Comparison of ENCODE assay signal across 12 cellular contexts in the genomic region with DNA sequence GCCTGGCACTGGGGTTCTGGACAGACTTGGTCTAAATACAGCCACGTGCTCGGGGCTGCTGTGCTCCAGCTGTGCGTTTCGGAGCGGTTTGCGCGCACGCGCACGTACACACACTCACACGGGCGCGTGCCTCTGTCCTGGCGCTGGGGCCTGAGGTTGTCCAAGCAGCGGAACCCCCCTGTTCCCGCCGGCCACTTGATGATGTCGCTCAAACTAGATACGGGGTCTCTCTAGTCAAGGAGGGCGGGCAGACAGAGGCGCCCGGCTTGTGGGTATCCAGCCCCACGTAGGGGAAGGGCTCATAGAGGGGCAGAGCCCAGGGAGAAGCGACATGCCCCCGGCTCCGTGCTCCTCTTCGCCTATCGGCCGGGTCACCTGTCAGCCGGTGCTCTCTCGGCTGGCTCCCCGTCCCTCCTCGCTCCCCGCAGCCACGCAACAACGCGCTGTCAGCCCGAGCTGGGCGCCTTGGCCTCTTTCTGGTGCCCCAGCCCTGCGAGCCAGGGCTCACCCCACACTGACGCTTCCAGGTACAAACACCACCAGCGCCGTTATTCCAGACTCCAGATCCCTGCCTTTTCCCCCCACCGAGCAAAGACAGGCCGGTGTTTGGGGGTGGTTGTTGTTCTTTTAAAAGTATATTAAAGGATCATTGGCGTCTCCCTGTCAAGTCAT. TPM values are rescaled to one million over a fixed set of nuclear protein-coding genes. Genes with fewer than 3 reads are reported as not detected.
DNase-seq lines count a peak whose midpoint lies in the region; ATAC-seq and TF ChIP-seq lines count a peak whose summit lies in the region.
"Had no signal": no experiment of that assay in that cellular context is flagged by ENCODE, and none has a peak within 500 bp of the region (broad histone marks: within the 10 kb centered on the region; RNA-seq: fewer than 3 reads in every experiment).

No MANE protein-coding gene starts in this region.

- H3K4me1 Mint-ChIP-seq in MCF 10A (ENCODE audit: insufficient read depth, unreplicated experiment) (no peaks in the 10 kb centered on the region), memory B cell (peaks cover 5% of the 10 kb centered on the region)

- no peaks in the 10 kb centered on the region for H3K9me3 ChIP-seq in breast epithelium
- H3K9me3 ChIP-seq in upper lobe of right lung, result no peaks in the 10 kb centered on the region

- intact Hi-C loops in breast epithelium (cut with DNase I; ENCODE audit: low total_unique reads), result no loop called here
- intact Hi-C loops in MCF 10A (cut with micrococcal nuclease), result no loop called here
- intact Hi-C loops in upper lobe of right lung (cut with DNase I), result no loop called here

- no TSS peak for BruUV-seq in MCF 10A (replicated peaks; lab: Mats Ljungman, UMichigan)

- POLR2A ChIA-PET in MCF 10A (lab: Yijun Ruan, JAX), result no interaction called here

- H3K4me3 Mint-ChIP-seq in MCF 10A (ENCODE audit: unreplicated experiment), result no peak overlapping the region
- H3K4me3 Mint-ChIP-seq in memory B cell, result no peak overlapping the region

- CTCF ChIA-PET in MCF 10A (lab: Yijun Ruan, JAX), result interaction anchor here (0.6 to 0.9 kb wide), 2 partner anchors 10 to 885 kb away, joined by 4 to 8 read pairs; no protein-coding TSS in a partner anchor

- H3K4me3 ChIP-seq in breast epithelium (peak overlapping the region; percentile 5 to 49 (median 21)), upper lobe of right lung (peak overlapping the region; percentile 15)

- H3K9me3 Mint-ChIP-seq in MCF 10A (ENCODE audit: unreplicated experiment) (no peaks in the 10 kb centered on the region), memory B cell (peaks cover 2% of the 10 kb centered on the region)

- no peak for ATAC-seq in memory B cell (ENCODE audit: low read depth)
- peak; percentile 16 for ATAC-seq in upper lobe of right lung
- ATAC-seq: esophagus mucosa had no signal

- H3K36me3 ChIP-seq in breast epithelium (no peaks in the 10 kb centered on the region), upper lobe of right lung (no peaks in the 10 kb centered on the region)
- H3K36me3 ChIP-seq: BLaER1 treated with 17β-estradiol and CSF1 and Interleukin-3, amounts not matched to agents 10 nM and 100 nM had no signal

- TF ChIP-seq CTCF in breast epithelium (IDR thresholded peaks at IDR 0.05), result no peak
- no peak for TF ChIP-seq CTCF in MCF 10A (IDR thresholded peaks at IDR 0.05; ENCODE audit: unreplicated experiment)
- no peak for TF ChIP-seq CTCF in upper lobe of right lung (IDR thresholded peaks at IDR 0.05)

- H3K4me1 ChIP-seq in breast epithelium, result no peaks in the 10 kb centered on the region
- peaks cover 10% of the 10 kb centered on the region for H3K4me1 ChIP-seq in upper lobe of right lung
- H3K4me1 ChIP-seq: BLaER1 treated with 17β-estradiol and CSF1 and Interleukin-3, amounts not matched to agents 10 nM and 100 nM had no signal

- H3K27me3 ChIP-seq in breast epithelium, result peaks cover 0 to 56% of the 10 kb centered on the region in 2 donors
- peaks cover 73% of the 10 kb centered on the region for H3K27me3 ChIP-seq in upper lobe of right lung

- H3K27ac ChIP-seq in breast epithelium (peak overlapping the region; percentile 1 to 54), upper lobe of right lung (peak overlapping the region; percentile 71)
- H3K27ac ChIP-seq: BLaER1 treated with 17β-estradiol and CSF1 and Interleukin-3, amounts not matched to agents 10 nM and 100 nM had no signal

- H3K27me3 Mint-ChIP-seq in MCF 10A (ENCODE audit: insufficient read depth, unreplicated experiment) (no peaks in the 10 kb centered on the region), memory B cell (peaks cover 29% of the 10 kb centered on the region)

- no peak for TF ChIP-seq POLR2A in breast epithelium (IDR thresholded peaks at IDR 0.05)

- no peak for DNase-seq in breast epithelium (ENCODE audit: low spot score in 2 of 2)
- DNase-seq in MCF 10A (ENCODE audit: unreplicated experiment), result no peak
- DNase-seq in dermis blood vessel endothelial cell, result peak; percentile 48
- DNase-seq in memory B cell (ENCODE audit: low spot score in 2 of 2), result no peak
- no peak for DNase-seq in upper lobe of right lung
- no peak for DNase-seq in epidermal melanocyte (ENCODE audit: insufficient read length, low spot score)
- DNase-seq in midbrain (lab: John Stamatoyannopoulos, UW), result no peak
- DNase-seq in T1000 (lab: John Stamatoyannopoulos, UW), result no peak
- DNase-seq: MV-4-11; stimulated activated naive CD4-positive, alpha-beta T cell treated with Interleukin-2 at 50 U/mL for 16 hours had no signal

- H3K27ac Mint-ChIP-seq in MCF 10A (ENCODE audit: low read depth, unreplicated experiment), result no peak overlapping the region
- peak overlapping the region; percentile 58 for H3K27ac Mint-ChIP-seq in memory B cell

- H3K36me3 Mint-ChIP-seq in MCF 10A (ENCODE audit: insufficient read depth, unreplicated experiment) (no peaks in the 10 kb centered on the region), memory B cell (no peaks in the 10 kb centered on the region)

RNA-seq across cellular contexts. Expression of gene NR2F1-AS1, which starts 8.8 kb away (rescaled TPM):
- 10 to 100 TPM in 2 of 3 donors, 1 to 10 TPM in 1; 7.0 to 17.4 (median 15.2) TPM for total RNA-seq in breast epithelium
- total RNA-seq in MCF 10A (2022), result 3.2 and 4.6 TPM in 2 replicates
- total RNA-seq in dermis blood vessel endothelial cell, result 11.2 and 18.4 TPM in 2 replicates
- total RNA-seq in upper lobe of right lung, result 16.2 TPM

RNA-seq across cellular contexts. Expression of gene NR2F1, which starts 10.8 kb away (rescaled TPM):
- total RNA-seq in breast epithelium (10 to 100 TPM in 2 of 3 donors, 1 to 10 TPM in 1; 4.6 to 63.6 (median 59.1) TPM), MCF 10A (2022) (1.4 and 1.7 TPM in 2 replicates), dermis blood vessel endothelial cell (34.7 and 98.7 TPM in 2 replicates), upper lobe of right lung (83.2 TPM)
